ENCODE assay signal across 17 cellular contexts in genomic region chr13:80009760-80010159, GRCh38.
DNase-seq lines count a peak whose midpoint lies in the region; TF ChIP-seq lines count a peak whose summit lies in the region.
"Had no signal": no experiment of that assay in that cellular context is flagged by ENCODE, and none has a peak within 500 bp of the region (broad histone marks: within the 10 kb centered on the region; RNA-seq: fewer than 3 reads in every experiment).

No MANE protein-coding gene starts in this region.

- no peak for TF ChIP-seq RAD21 in neural cell (conservative IDR thresholded peaks at IDR 0.05)

- H3K9me3 ChIP-seq in neural cell (ENCODE audit: low read length): no peaks in the 10 kb centered on the region
- H3K9me3 ChIP-seq: Caco-2, HAP-1 had no signal

- TF ChIP-seq CTCF in neural cell (IDR thresholded peaks at IDR 0.05; ENCODE audit: poor library complexity, severe bottlenecking) (no peak), GM20000 (IDR thresholded peaks at IDR 0.05; ENCODE audit: extremely low read depth, missing control alignments) (no peak)

- H3K36me3 ChIP-seq in neural cell (ENCODE audit: insufficient read depth, low read length): no peaks in the 10 kb centered on the region
- H3K36me3 ChIP-seq: HAP-1 had no signal

- intact Hi-C loops in head of caudate nucleus (cut with DNase I): loop anchor here (10.0 kb wide), 1 partner anchor 335 kb away; the partner anchor contains the start of gene SPRY2

- H4K20me1 ChIP-seq in neural cell (ENCODE audit: insufficient read depth): no peaks in the 10 kb centered on the region

- H2AFZ ChIP-seq in neural cell (ENCODE audit: low read depth, low read length): no peak overlapping the region

- no peak overlapping the region for H3K9ac ChIP-seq in neural cell (ENCODE audit: low read length)

- no peaks in the 10 kb centered on the region for H3K9me2 ChIP-seq in neural cell (ENCODE audit: insufficient read depth, low read length)

- TF ChIP-seq EP300 in neural cell (conservative IDR thresholded peaks at IDR 0.05; ENCODE audit: poor library complexity, severe bottlenecking): no peak

- DNase-seq in caudate nucleus (lab: John Stamatoyannopoulos, UW) (no peak), inferior parietal cortex (ENCODE audit: extremely low spot score) (peak; percentile 59), superior temporal gyrus (ENCODE audit: extremely low spot score) (peak; percentile 75), activated gamma-delta T cell (lab: John Stamatoyannopoulos, UW) (no peak), GM20000 (ENCODE audit: low spot score) (no peak), amniotic stem cell (lab: John Stamatoyannopoulos, UW) (no peak), head of caudate nucleus (no peak)
- DNase-seq: Caco-2, Kasumi-1, MM.1S, NCI-H2081 treated with DMSO at 0.1 percent for 48 hours, NCI-H510A, NCI-H774, SHP77 had no signal

- H3K27me3 ChIP-seq in neural cell (ENCODE audit: insufficient read depth, low read depth, low read length): no peaks in the 10 kb centered on the region

- H3K27ac ChIP-seq in caudate nucleus (ENCODE audit: low read depth, low read length): peak overlapping the region; percentile 94
- peak overlapping the region; percentile 65 for H3K27ac ChIP-seq in neural cell (ENCODE audit: low read length)
- H3K27ac ChIP-seq: SK-N-MC had no signal

- H3K4me3 ChIP-seq in neural cell (ENCODE audit: low read length): no peak overlapping the region
- H3K4me3 ChIP-seq: HAP-1, SK-N-MC had no signal

- H3K79me2 ChIP-seq in neural cell (replicated peaks; ENCODE audit: insufficient read depth, low read length): no peaks in the 10 kb centered on the region

- H3K4me2 ChIP-seq in neural cell (ENCODE audit: low read length): no peak overlapping the region

- no peaks in the 10 kb centered on the region for H3F3A ChIP-seq in neural cell (ENCODE audit: insufficient read depth, low read length, poor library complexity, severe bottlenecking)

TF ChIP-seq in neural cell, 6 proteins besides CTCF, POLR2A, EP300 and RAD21:
- no peak for TF ChIP-seq MXI1 (conservative IDR thresholded peaks at IDR 0.05; ENCODE audit: poor library complexity, severe bottlenecking)
- no peak for TF ChIP-seq EZH2 (IDR thresholded peaks at IDR 0.05; ENCODE audit: borderline replicate concordance, insufficient read depth, low read length, poor library complexity, severe bottlenecking)
- no peak for TF ChIP-seq TAF1 (IDR thresholded peaks at IDR 0.05; ENCODE audit: low read depth)
- no peak for TF ChIP-seq REST (IDR thresholded peaks at IDR 0.05; ENCODE audit: borderline replicate concordance)
- TF ChIP-seq POLR2AphosphoS5 (IDR thresholded peaks at IDR 0.05): no peak
- TF ChIP-seq SMC3 (conservative IDR thresholded peaks at IDR 0.05; ENCODE audit: poor library complexity): no peak
TF ChIP-seq in neural cell: peak in this region for 0.

Comparison
In these comparisons a context has a peak if more than half of its experiments do, and no peak if none do; other contexts are left out.
1. DNase-seq: peak in inferior parietal cortex (single experiment) and superior temporal gyrus (single experiment); none in caudate nucleus (0 of 61), activated gamma-delta T cell (single experiment), GM20000 (single experiment), amniotic stem cell (single experiment) and head of caudate nucleus (0 of 42).